14 cellular contexts compared by ENCODE assay signal in the genomic region with DNA sequence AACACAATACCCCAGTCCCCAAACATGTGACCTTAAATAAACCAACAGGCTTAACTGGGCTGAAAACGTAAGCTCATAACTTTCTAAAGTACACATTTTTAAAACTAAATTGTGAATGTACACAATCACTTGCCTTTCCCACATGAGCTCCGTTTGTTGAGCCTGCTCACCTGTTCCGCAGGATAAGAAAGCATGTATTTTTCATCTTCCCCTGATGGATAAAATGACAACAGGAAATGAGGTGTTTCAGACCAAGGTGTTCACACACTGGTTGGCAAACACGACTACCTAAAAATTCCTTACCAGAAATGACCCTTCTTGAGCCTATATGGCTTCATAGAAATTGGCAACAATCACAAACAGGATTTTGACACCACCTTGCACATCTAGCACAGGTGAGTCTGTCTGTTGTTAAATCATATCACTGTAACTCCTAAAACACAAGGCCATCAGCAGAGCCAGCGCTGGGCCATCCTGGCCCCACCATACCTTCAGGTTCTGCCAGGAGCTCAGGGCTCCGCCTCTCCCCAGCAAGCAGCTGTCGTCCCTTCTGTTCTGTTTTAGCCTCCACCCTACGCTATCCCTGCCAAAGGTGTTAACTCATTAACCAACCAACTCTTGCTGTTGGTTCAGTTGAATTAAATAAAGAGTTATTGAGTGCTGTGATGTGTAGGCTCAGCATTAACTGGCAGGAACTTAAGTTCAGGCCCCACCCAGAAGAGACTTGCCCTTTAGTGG.
"Had no signal": no experiment of that assay in that cellular context is flagged by ENCODE, and none has a peak within 500 bp of the region (broad histone marks: within the 10 kb centered on the region; RNA-seq: fewer than 3 reads in every experiment).

No MANE protein-coding gene starts in this region.

- H3K27ac ChIP-seq: ascending aorta, breast epithelium, psoas muscle, stomach, upper lobe of left lung had no signal

- H3K4me1 ChIP-seq: ascending aorta, breast epithelium, psoas muscle, upper lobe of left lung had no signal

- H3K4me3 ChIP-seq: ascending aorta, breast epithelium, lung, psoas muscle, stomach, upper lobe of left lung had no signal

- ATAC-seq: activated CD4-positive, alpha-beta T cell treated with anti-CD3 and anti-CD28 coated beads for 36 hours; psoas muscle; sciatic nerve; stimulated activated effector memory CD8-positive, alpha-beta T cell treated with anti-CD3 and anti-CD28 coated beads, Interleukin-12 subunit alpha, Interleukin-12 subunit beta, amount 100 ng/mL, for 72 hours had no signal

- H3K36me3 ChIP-seq: ascending aorta, breast epithelium, stomach, upper lobe of left lung had no signal

- DNase-seq: activated CD4-positive, alpha-beta T cell treated with anti-CD3 and anti-CD28 coated beads for 36 hours; activated CD4-positive, alpha-beta T cell treated with anti-CD3 and anti-CD28 coated beads, Interleukin-2, amount 50 U/mL, for 48 hours; activated gamma-delta T cell; cerebellar nuclear complex; effector CD8-positive, alpha-beta T cell; psoas muscle; stimulated activated CD4-positive, alpha-beta T cell treated with anti-CD3 and anti-CD28 coated beads, Interleukin-4, amount 100 ng/mL, for 24 hours; stomach; upper lobe of left lung had no signal

- H3K27me3 ChIP-seq: ascending aorta, breast epithelium, stomach, upper lobe of left lung had no signal

- H3K9me3 ChIP-seq: ascending aorta, psoas muscle had no signal
